15 cellular contexts compared by ENCODE assay signal in genomic region chr4:76663794-76664193, GRCh38.
"Had no signal": no experiment of that assay in that cellular context is flagged by ENCODE, and none has a peak within 500 bp of the region (broad histone marks: within the 10 kb centered on the region; RNA-seq: fewer than 3 reads in every experiment).

No MANE protein-coding gene starts in this region.

- H3K9me3 ChIP-seq: suprapubic skin had no signal

- ATAC-seq: left cardiac atrium, sciatic nerve, T-cell had no signal

- DNase-seq: activated CD4-positive, alpha-beta memory T cell treated with anti-CD3 and anti-CD28 coated beads, Interleukin-2, amount 10 ng/mL, durations not matched to agents 7 days and 5 days; activated gamma-delta T cell treated with Interleukin-2 at 50 U/mL for 16 hours; activated naive CD8-positive, alpha-beta T cell treated with anti-CD3 and anti-CD28 coated beads, Interleukin-2, amount 10 ng/mL, durations not matched to agents 7 days and 5 days; activated T-cell treated with anti-CD3 and anti-CD28 coated beads, Interleukin-2, amount 50 U/mL, for 48 hours; anterior cingulate cortex; hypothalamus; left cardiac atrium; mammary epithelial cell; stimulated activated CD4-positive, alpha-beta T cell treated with anti-CD3 and anti-CD28 coated beads, Interleukin-12 subunit alpha, Interleukin-12 subunit beta, amount 100 ng/mL, for 4 hours; stimulated activated naive CD4-positive, alpha-beta T cell treated with Interleukin-2 at 50 U/mL for 16 hours; T-cell had no signal

- H3K4me1 ChIP-seq: suprapubic skin had no signal

- H3K27ac ChIP-seq: cardiac muscle cell, suprapubic skin, VCaP had no signal

- H3K27me3 ChIP-seq: cardiac muscle cell, suprapubic skin had no signal

- H3K36me3 ChIP-seq: cardiac muscle cell, suprapubic skin had no signal

- H3K4me3 ChIP-seq: cardiac muscle cell, suprapubic skin had no signal
